In the genomic region with DNA sequence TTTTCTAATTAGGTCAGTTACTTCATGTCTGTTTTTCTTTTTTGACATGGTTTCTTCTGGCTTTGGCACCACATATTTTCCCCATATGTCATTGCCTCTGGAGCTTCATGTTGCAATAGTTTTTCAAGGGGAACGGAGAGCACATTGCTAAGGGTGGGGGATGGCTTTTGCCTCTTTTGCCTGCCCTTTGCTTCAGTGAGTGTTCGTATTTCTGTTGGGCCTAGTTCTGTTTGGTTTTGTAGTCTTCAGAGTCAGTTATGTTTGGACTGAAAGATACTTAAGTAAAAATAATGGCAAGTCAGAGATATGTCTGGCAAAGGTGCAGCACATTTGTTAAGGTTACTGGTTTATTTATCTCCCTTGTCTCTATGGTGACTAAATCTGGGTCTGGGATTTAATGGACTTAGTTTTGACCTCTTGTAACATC, we compare ENCODE assay signal across 11 cellular contexts. TPM values are rescaled to one million over a fixed set of nuclear protein-coding genes. Genes with fewer than 3 reads are reported as not detected.
DNase-seq lines count a peak whose midpoint lies in the region; ATAC-seq, FAIRE-seq and TF ChIP-seq lines count a peak whose summit lies in the region.
"Had no signal": no experiment of that assay in that cellular context is flagged by ENCODE, and none has a peak within 500 bp of the region (broad histone marks: within the 10 kb centered on the region; RNA-seq: fewer than 3 reads in every experiment).

No MANE protein-coding gene starts in this region.

- H3K36me3 ChIP-seq in keratinocyte (ENCODE audit: control insufficient read depth in 2 of 2, extremely low read depth in 1 of 2, insufficient read depth in 2 of 2, low read length in 2 of 2) (peaks cover 0 to 4% of the 10 kb centered on the region in 2 experiments), subcutaneous abdominal adipose tissue (ENCODE audit: control insufficient read depth in 5 of 5, insufficient read depth in 5 of 5, low read length in 5 of 5) (no peaks in the 10 kb centered on the region), prostate gland (no peaks in the 10 kb centered on the region)

- H3K27ac ChIP-seq in keratinocyte (ENCODE audit: control insufficient read depth, insufficient read depth, low read length), result no peak overlapping the region
- H3K27ac ChIP-seq in subcutaneous abdominal adipose tissue (ENCODE audit: low read depth, low read length), result peak overlapping the region; percentile 87
- no peak overlapping the region for H3K27ac ChIP-seq in prostate gland

- peak; percentile 71 for DNase-seq in HFFc6
- DNase-seq in brain pericyte (ENCODE audit: low read depth, low spot score), result peak; percentile 57
- no peak for DNase-seq in keratinocyte (ENCODE audit: low read depth, low spot score)
- DNase-seq in prostate gland (ENCODE audit: low spot score), result no peak
- DNase-seq in T-helper 2 cell treated with Interferon-gamma antibody and Interleukin-4, amounts not matched to agents 5 μg/mL and 100 μg/mL, for 36 hours (ENCODE audit: low spot score), result no peak
- no peak for DNase-seq in stimulated activated naive CD4-positive, alpha-beta T cell (lab: John Stamatoyannopoulos, UW)
- DNase-seq: activated CD4-positive, alpha-beta T cell treated with anti-CD3 and anti-CD28 coated beads, Interleukin-2, amount 10 ng/mL, durations not matched to agents 24 days and 14 days; GDM1 had no signal

- 58% methylated on average over 2 of the region's 2 CpGs for WGBS in prostate gland

- FAIRE-seq in keratinocyte (lab: Jason Lieb, UNC), result peak; percentile 5

- peak overlapping the region; percentile 6 for H3K4me2 ChIP-seq in keratinocyte (ENCODE audit: control insufficient read depth, extremely low read depth, insufficient read depth, low read depth, low read length)

- TF ChIP-seq CTCF in HFFc6 (IDR thresholded peaks at IDR 0.05) (no peak), keratinocyte (optimal IDR thresholded peaks at IDR 0.05 in 1 of 3, IDR thresholded peaks at IDR 0.05 in 1 of 3, conservative IDR thresholded peaks at IDR 0.05 in 1 of 3; ENCODE audit: extremely low read depth in 1 of 3, insufficient read depth in 2 of 3, low read length in 3 of 3) (no peak), prostate gland (IDR thresholded peaks at IDR 0.05) (no peak)

- H3K9me3 Mint-ChIP-seq in HFFc6, result no peaks in the 10 kb centered on the region
- H3K9me3 Mint-ChIP-seq in T-helper 2 cell treated with Interferon-gamma antibody and Interleukin-4, amounts not matched to agents 5 μg/mL and 100 μg/mL, for 36 hours, result no peaks in the 10 kb centered on the region
- H3K9me3 Mint-ChIP-seq: activated CD4-positive, alpha-beta T cell treated with anti-CD3 and anti-CD28 coated beads, Interleukin-2, amount 10 ng/mL, durations not matched to agents 24 days and 14 days; type B pancreatic cell had no signal

- dilution Hi-C loops in keratinocyte (cut with MboI; ENCODE audit: extremely low pct_ligation_motif_present, low sequenced_read_pairs), result no loop called here

- H3K4me1 ChIP-seq in keratinocyte (ENCODE audit: control insufficient read depth, extremely low read depth, insufficient read depth, low read length) (peaks cover 10% of the 10 kb centered on the region), subcutaneous abdominal adipose tissue (ENCODE audit: control insufficient read depth in 5 of 5, insufficient read depth in 5 of 5, low read length in 5 of 5) (peaks cover 2 to 39% (median 27%) of the 10 kb centered on the region in 5 donors), prostate gland (replicated peaks) (no peaks in the 10 kb centered on the region)

- H3K36me3 Mint-ChIP-seq in HFFc6 (ENCODE audit: low read depth), result no peaks in the 10 kb centered on the region
- no peaks in the 10 kb centered on the region for H3K36me3 Mint-ChIP-seq in T-helper 2 cell treated with Interferon-gamma antibody and Interleukin-4, amounts not matched to agents 5 μg/mL and 100 μg/mL, for 36 hours (ENCODE audit: low read depth)
- H3K36me3 Mint-ChIP-seq: type B pancreatic cell had no signal

- H3K9ac ChIP-seq in keratinocyte (ENCODE audit: control insufficient read depth, extremely low read depth, insufficient read depth, low read length), result no peak overlapping the region
- peak overlapping the region in 1 of 5 donors; percentile 42 for H3K9ac ChIP-seq in subcutaneous abdominal adipose tissue (ENCODE audit: low read length in 5 of 5)

- ATAC-seq in HG03565 (IDR thresholded peaks at IDR 0.05; ENCODE audit: unreplicated experiment), result no peak

- H3K79me2 ChIP-seq in keratinocyte (ENCODE audit: control insufficient read depth, insufficient read depth, low read length), result peaks cover 7% of the 10 kb centered on the region

- H3K4me1 Mint-ChIP-seq in HFFc6 (ENCODE audit: low read depth), result peaks cover 36% of the 10 kb centered on the region
- H3K4me1 Mint-ChIP-seq in T-helper 2 cell treated with Interferon-gamma antibody and Interleukin-4, amounts not matched to agents 5 μg/mL and 100 μg/mL, for 36 hours (ENCODE audit: low read depth), result no peaks in the 10 kb centered on the region
- H3K4me1 Mint-ChIP-seq: activated CD4-positive, alpha-beta T cell treated with anti-CD3 and anti-CD28 coated beads, Interleukin-2, amount 10 ng/mL, durations not matched to agents 24 days and 14 days had no signal

- peak overlapping the region; percentile 47 for H3K4me3 Mint-ChIP-seq in HFFc6
- H3K4me3 Mint-ChIP-seq in T-helper 2 cell treated with Interferon-gamma antibody and Interleukin-4, amounts not matched to agents 5 μg/mL and 100 μg/mL, for 36 hours, result no peak overlapping the region
- H3K4me3 Mint-ChIP-seq: activated CD4-positive, alpha-beta T cell treated with anti-CD3 and anti-CD28 coated beads, Interleukin-2, amount 10 ng/mL, durations not matched to agents 24 days and 14 days; type B pancreatic cell had no signal

- H3K27me3 ChIP-seq in keratinocyte (ENCODE audit: control insufficient read depth, extremely low read depth, insufficient read depth, low read length) (no peaks in the 10 kb centered on the region), subcutaneous abdominal adipose tissue (ENCODE audit: control insufficient read depth in 5 of 5, insufficient read depth in 4 of 5, low read length in 5 of 5) (peaks cover 0 to 1% (median 0%) of the 10 kb centered on the region in 5 donors), prostate gland (replicated peaks; ENCODE audit: insufficient read depth) (no peaks in the 10 kb centered on the region)

- H3K27me3 Mint-ChIP-seq in HFFc6 (ENCODE audit: insufficient read depth), result no peaks in the 10 kb centered on the region
- H3K27me3 Mint-ChIP-seq in T-helper 2 cell treated with Interferon-gamma antibody and Interleukin-4, amounts not matched to agents 5 μg/mL and 100 μg/mL, for 36 hours (ENCODE audit: low read depth), result no peaks in the 10 kb centered on the region
- H3K27me3 Mint-ChIP-seq: activated CD4-positive, alpha-beta T cell treated with anti-CD3 and anti-CD28 coated beads, Interleukin-2, amount 10 ng/mL, durations not matched to agents 24 days and 14 days; type B pancreatic cell had no signal

- H3K9me1 ChIP-seq in keratinocyte (ENCODE audit: control insufficient read depth, extremely low read depth, insufficient read depth, low read length), result no peaks in the 10 kb centered on the region

- no peak overlapping the region for H3K4me3 ChIP-seq in keratinocyte (ENCODE audit: control insufficient read depth in 2 of 3, extremely low read depth in 1 of 3, insufficient read depth in 2 of 3, low read depth in 1 of 3, low read length in 3 of 3)
- H3K4me3 ChIP-seq in subcutaneous abdominal adipose tissue (ENCODE audit: low read depth in 1 of 5, low read length in 5 of 5), result peak overlapping the region in 1 of 5 donors; percentile 31
- no peak overlapping the region for H3K4me3 ChIP-seq in prostate gland

- H3K27ac Mint-ChIP-seq in HFFc6, result peak overlapping the region; percentile 97
- H3K27ac Mint-ChIP-seq in T-helper 2 cell treated with Interferon-gamma antibody and Interleukin-4, amounts not matched to agents 5 μg/mL and 100 μg/mL, for 36 hours, result no peak overlapping the region
- H3K27ac Mint-ChIP-seq: activated CD4-positive, alpha-beta T cell treated with anti-CD3 and anti-CD28 coated beads, Interleukin-2, amount 10 ng/mL, durations not matched to agents 24 days and 14 days; type B pancreatic cell had no signal

- intact Hi-C loops in prostate gland (cut with DNase I), result no loop called here

- no peaks in the 10 kb centered on the region for H4K20me1 ChIP-seq in keratinocyte (ENCODE audit: control insufficient read depth, extremely low read depth, insufficient read depth, low read length)

- H3K9me3 ChIP-seq in keratinocyte (ENCODE audit: control insufficient read depth, low read depth, low read length) (no peaks in the 10 kb centered on the region), subcutaneous abdominal adipose tissue (ENCODE audit: control insufficient read depth in 5 of 5, low read length in 5 of 5) (no peaks in the 10 kb centered on the region), prostate gland (no peaks in the 10 kb centered on the region)

- H2AFZ ChIP-seq in keratinocyte (ENCODE audit: control insufficient read depth, low read length), result no peak overlapping the region

- TF ChIP-seq POLR2A in prostate gland (IDR thresholded peaks at IDR 0.05), result no peak

RNA-seq across cellular contexts. Expression of a gene that starts 29.1 kb away (rescaled TPM):
- total RNA-seq in HFFc6 (2021; fragmentation: NEBNext Ultra II Directional; extraction: Animal tissue kit (Norgen Biotek cat#: 25700)), result 100 to 1,000 TPM; 409 to 808 (median 455) TPM
- polyA plus RNA-seq in keratinocyte, result 121 to 226 TPM (median 203 TPM) in 3 replicates
- polyA plus RNA-seq in keratinocyte (2011; ENCODE audit: low read depth), result 13.3 TPM
- 140 and 197 TPM in 2 replicates for polyA plus RNA-seq in keratinocyte (2011; cell fraction: cytosol; rRNA removed)
- polyA plus RNA-seq in keratinocyte (2011; cell fraction: nucleus; rRNA removed), result 112 and 118 TPM in 2 replicates
- polyA plus RNA-seq in keratinocyte (2012; ENCODE audit: low replicate concordance), result 26.8 and 132 TPM in 2 replicates
- polyA minus RNA-seq in keratinocyte, result 163 to 220 TPM (median 184 TPM) in 3 replicates
- 134 TPM for polyA minus RNA-seq in keratinocyte (2011; cell fraction: cytosol; rRNA and poly(A)+ RNA removed)
- 27.9 and 46.4 TPM in 2 replicates for polyA minus RNA-seq in keratinocyte (2011; cell fraction: nucleus; rRNA and poly(A)+ RNA removed)
- 100 to 1,000 TPM; 246 to 296 TPM for total RNA-seq in prostate gland

Comparison
In these comparisons a context has a peak if more than half of its experiments do, and no peak if none do; other contexts are left out.
1. DNase-seq: peak in HFFc6 (single experiment) and brain pericyte (single experiment); none in keratinocyte (single experiment), prostate gland (single experiment), T-helper 2 cell treated with Interferon-gamma antibody and Interleukin-4, amounts not matched to agents 5 μg/mL and 100 μg/mL, for 36 hours (single experiment) and stimulated activated naive CD4-positive, alpha-beta T cell (0 of 6).